In genomic region chr10:110370005-110370404, GRCh38 we compare ENCODE assay signal across 22 cellular contexts.
"Had no signal": no experiment of that assay in that cellular context is flagged by ENCODE, and none has a peak within 500 bp of the region (broad histone marks: within the 10 kb centered on the region; RNA-seq: fewer than 3 reads in every experiment).

No MANE protein-coding gene starts in this region.

- H3K36me3 Mint-ChIP-seq: IgD-negative memory B cell had no signal

- H3K4me3 Mint-ChIP-seq: IgD-negative memory B cell had no signal

- H3K9me3 ChIP-seq: MG63, SK-N-SH had no signal

- FAIRE-seq: HTR-8/SVneo had no signal

- H3K27ac ChIP-seq: HL-60, RWPE1 had no signal

- ATAC-seq: Panc1, PC-3 had no signal

- H3K9me3 Mint-ChIP-seq: IgD-negative memory B cell had no signal

- H3K27ac Mint-ChIP-seq: IgD-negative memory B cell had no signal

- DNase-seq: KBM-7, MG63, NCI-H1092, NCI-H1105 treated with DMSO at 0.1 percent for 48 hours, NCI-H1417 treated with DMSO at 0.1 percent for 48 hours, NCI-H146, NCI-H1694 treated with DMSO at 0.1 percent for 48 hours, NCI-H1930, NCI-H2081, NCI-H2107, NCI-H2227 treated with DMSO at 0.1 percent for 48 hours, NCI-H524, NCI-H526 treated with DMSO at 0.1 percent for 48 hours, NCI-H748 treated with DMSO at 0.1 percent for 48 hours, PC-3, SHP77, SK-N-SH had no signal

- H3K27me3 ChIP-seq: MG63 had no signal

- H3K4me2 ChIP-seq: SK-N-SH had no signal

- H3K36me3 ChIP-seq: MG63 had no signal

- H3K4me3 ChIP-seq: MG63 had no signal

- H3K9ac ChIP-seq: SK-N-SH had no signal
